Comparison of ENCODE assay signal across 1 cellular context in genomic region chr4:82462415-82462831, GRCh38.
A peak's percentile ranks its signal among the peaks of the same experiment; 100 is the strongest.
TF ChIP-seq lines count a peak whose summit lies in the region.

No MANE protein-coding gene starts in this region.

TF ChIP-seq in HepG2, 621 proteins besides CTCF, POLR2A, EP300 and RAD21 (continued from another document):
- TF ChIP-seq FLYWCH1 (CRISPR knock-in tag; IDR thresholded peaks at IDR 0.05) (no peak), ZNF232 (CRISPR knock-in tag; IDR thresholded peaks at IDR 0.05; ENCODE audit: borderline replicate concordance) (no peak), CEBPB (IDR thresholded peaks at IDR 0.05; ENCODE audit: borderline replicate concordance, low read depth, low read length) (peak; percentile 15), SRSF4 (IDR thresholded peaks at IDR 0.05; ENCODE audit: low read depth, low read length, poor library complexity, severe bottlenecking) (no peak), STAG1 (CRISPR knock-in tag; IDR thresholded peaks at IDR 0.05) (peak; percentile 77), SMC3 (IDR thresholded peaks at IDR 0.05; ENCODE audit: low read length) (peak; percentile 89)
